ENCODE assay signal across 8 cellular contexts in genomic region chr16:4261557-4262172, GRCh38. TPM values are rescaled to one million over a fixed set of nuclear protein-coding genes. Genes with fewer than 3 reads are reported as not detected.
DNase-seq lines count a peak whose midpoint lies in the region; ATAC-seq, FAIRE-seq and TF ChIP-seq lines count a peak whose summit lies in the region.

No MANE protein-coding gene starts in this region.

- no peaks in the 10 kb centered on the region for H3K27me3 ChIP-seq in foreskin keratinocyte

- DNase-seq in HT-29 (ENCODE audit: low spot score) (peak; percentile 35), activated T-cell treated with anti-CD3 and anti-CD28 coated beads for 1 hour (ENCODE audit: low read depth) (peak; percentile 9), foreskin keratinocyte (no peak), NCI-H1417 treated with DMSO at 0.1 percent for 48 hours (lab: John Stamatoyannopoulos, UW) (no peak), RCC 7860 (ENCODE audit: low spot score) (no peak), NCI-H510A treated with DMSO at 0.1 percent for 48 hours (lab: John Stamatoyannopoulos, UW) (no peak)
- peak; percentile 8 to 41 for DNase-seq in stimulated activated CD4-positive, alpha-beta T cell treated with anti-CD3 and anti-CD28 coated beads, Interleukin-1b, Interleukin-23, amount 100 ng/mL, for 4 hours (ENCODE audit: low read depth in 2 of 2)

- TF ChIP-seq CTCF in C4-2B (conservative IDR thresholded peaks at IDR 0.05) (peak; percentile 78), foreskin keratinocyte (conservative IDR thresholded peaks at IDR 0.05) (peak; percentile 83)

- no peaks in the 10 kb centered on the region for H3K4me1 ChIP-seq in foreskin keratinocyte

- FAIRE-seq in RCC 7860 (lab: Jason Lieb, UNC): no peak

- ATAC-seq in foreskin keratinocyte: peak; percentile 33

- no peak overlapping the region for H3K27ac ChIP-seq in C4-2B
- H3K27ac ChIP-seq in foreskin keratinocyte: no peak overlapping the region

RNA-seq across cellular contexts. Expression of gene TFAP4, which starts 11.2 kb away (rescaled TPM):
- total RNA-seq in HT-29 (2014; rRNA removed; shearing (Covaris generic)): 40.7 and 51.7 TPM in 2 replicates
- total RNA-seq in foreskin keratinocyte: 13.7 and 19.7 TPM in 2 replicates
- 11.9 and 15.1 TPM in 2 replicates for polyA plus RNA-seq in foreskin keratinocyte

RNA-seq across cellular contexts. Expression of gene SRL, which starts 19.8 kb away (rescaled TPM):
- 0.03 TPM in 1 of 2 replicates, not detected in the other for total RNA-seq in HT-29 (2014; rRNA removed; shearing (Covaris generic))
- total RNA-seq in foreskin keratinocyte: not detected in 2 replicates
- polyA plus RNA-seq in foreskin keratinocyte: not detected in 2 replicates

RNA-seq across cellular contexts. Expression of gene GLIS2, which starts 54.2 kb away (rescaled TPM):
- 6.7 and 7.4 TPM in 2 replicates for total RNA-seq in HT-29 (2014; rRNA removed; shearing (Covaris generic))
- 5.0 and 5.3 TPM in 2 replicates for total RNA-seq in foreskin keratinocyte
- polyA plus RNA-seq in foreskin keratinocyte: 9.5 TPM in 2 replicates

Comparison
In these comparisons a context has a peak if more than half of its experiments do, and no peak if none do; other contexts are left out.
1. DNase-seq: peak in HT-29 (single experiment), activated T-cell treated with anti-CD3 and anti-CD28 coated beads for 1 hour (single experiment) and stimulated activated CD4-positive, alpha-beta T cell treated with anti-CD3 and anti-CD28 coated beads, Interleukin-1b, Interleukin-23, amount 100 ng/mL, for 4 hours (2 of 2); none in foreskin keratinocyte (0 of 2), NCI-H1417 treated with DMSO at 0.1 percent for 48 hours (single experiment), RCC 7860 (single experiment) and NCI-H510A treated with DMSO at 0.1 percent for 48 hours (single experiment).